ENCODE assay signal across 10 cellular contexts in the genomic region with DNA sequence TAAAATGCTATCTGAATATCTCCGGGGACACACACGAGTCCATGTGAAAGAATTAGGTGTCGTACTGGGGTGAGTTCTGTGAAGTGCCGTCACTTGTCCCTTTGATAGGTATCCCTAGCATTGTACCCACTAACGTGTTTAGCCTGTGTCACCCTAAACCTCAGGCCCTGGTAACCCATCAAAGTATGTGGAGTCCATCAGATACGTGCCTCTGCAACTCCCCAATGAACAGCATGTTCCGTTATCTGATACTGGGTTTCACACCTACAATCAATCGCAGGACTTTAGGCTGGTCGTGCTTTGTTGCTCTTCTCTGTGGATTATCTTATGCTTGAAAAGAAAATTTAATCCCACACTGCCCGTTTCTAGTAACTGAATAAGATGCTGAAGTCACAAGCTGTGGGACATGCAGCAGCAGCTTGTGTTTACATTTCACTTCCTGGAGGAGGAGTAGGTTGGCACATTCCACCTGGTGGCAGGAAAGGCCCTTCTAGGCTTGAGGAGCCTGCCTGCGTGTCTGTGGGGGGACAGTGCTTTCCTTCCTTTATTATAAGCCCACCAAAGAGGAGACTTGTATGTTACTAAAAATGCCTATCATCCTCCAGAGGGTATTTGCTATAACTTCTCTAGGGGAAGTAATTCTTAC.
DNase-seq lines count a peak whose midpoint lies in the region; ATAC-seq, FAIRE-seq and TF ChIP-seq lines count a peak whose summit lies in the region.
"Had no signal": no experiment of that assay in that cellular context is flagged by ENCODE, and none has a peak within 500 bp of the region (broad histone marks: within the 10 kb centered on the region; RNA-seq: fewer than 3 reads in every experiment).

No MANE protein-coding gene starts in this region.

- intact Hi-C loops in thyroid gland (cut with DNase I) = no loop called here

- WGBS in thyroid gland, 2 donors = 69 to 70% methylated on average over 11 of the region's 11 CpGs

- ATAC-seq in GM19023 (IDR thresholded peaks at IDR 0.05; ENCODE audit: unreplicated experiment) = no peak

- no peak overlapping the region for H3K4me3 ChIP-seq in thyroid gland (replicated peaks in 1 of 3)

- peak in 2 of 6 experiments; percentile 4 to 14 for TF ChIP-seq CTCF in thyroid gland (IDR thresholded peaks at IDR 0.05)

- TF ChIP-seq POLR2A in thyroid gland (IDR thresholded peaks at IDR 0.05) (no peak), GM12892 (IDR thresholded peaks at IDR 0.05; ENCODE audit: low read depth, low read length) (no peak)

- no peaks in the 10 kb centered on the region for H3K27me3 ChIP-seq in thyroid gland

- no peaks in the 10 kb centered on the region for H3K9me3 ChIP-seq in thyroid gland

- peaks cover 0 to 5% of the 10 kb centered on the region in 2 donors for H3K36me3 ChIP-seq in thyroid gland

- peak; percentile 24 for DNase-seq in NCI-H2029 (lab: John Stamatoyannopoulos, UW)
- no peak for DNase-seq in NCI-H2029 treated with DMSO at 0.1 percent for 48 hours (lab: John Stamatoyannopoulos, UW)
- peak; percentile 24 for DNase-seq in UCSD-AML1 (lab: John Stamatoyannopoulos, UW; ENCODE audit: unreplicated experiment)
- peak; percentile 23 for DNase-seq in iPS-NIHi11 (ENCODE audit: low spot score)
- DNase-seq in thyroid gland = peak; percentile 39 to 45
- no peak for DNase-seq in NCI-H2107 (lab: John Stamatoyannopoulos, UW)
- DNase-seq in GM12892 (ENCODE audit: insufficient read length) = no peak
- DNase-seq: KG1; stimulated activated naive CD4-positive, alpha-beta T cell had no signal

- no peak for FAIRE-seq in GM12892 (lab: Jason Lieb, UNC)

- H3K4me1 ChIP-seq in thyroid gland = no peaks in the 10 kb centered on the region

- H3K27ac ChIP-seq in thyroid gland = no peak overlapping the region

Comparison
In these comparisons a context has a peak if more than half of its experiments do, and no peak if none do; other contexts are left out.
1. DNase-seq: peak in NCI-H2029 (single experiment), UCSD-AML1 (single experiment), iPS-NIHi11 (single experiment) and thyroid gland (2 of 2); none in NCI-H2029 treated with DMSO at 0.1 percent for 48 hours (single experiment), NCI-H2107 (single experiment) and GM12892 (single experiment).